ENCODE assay signal across 8 cellular contexts in genomic region chr12:11500222-11500860, GRCh38.
DNase-seq lines count a peak whose midpoint lies in the region; ATAC-seq and TF ChIP-seq lines count a peak whose summit lies in the region.

No MANE protein-coding gene starts in this region.

- DNase-seq in Caki2 (ENCODE audit: low read depth) (peak; percentile 85), HPDE6-E6E7 (ENCODE audit: extremely low spot score) (peak; percentile 54), T-helper 17 cell (peak; percentile 65 to 77 (median 68)), amniotic epithelial cell (ENCODE audit: low read depth) (peak; percentile 57), left cardiac atrium (peak; percentile 86), progenitor cell of endocrine pancreas (ENCODE audit: low spot score, unreplicated experiment) (peak; percentile 100), ureter (ENCODE audit: low spot score) (peak; percentile 84)

- peak; percentile 90 for ATAC-seq in T-helper 17 cell
- peak; percentile 93 to 95 for ATAC-seq in left cardiac atrium
- no peak for ATAC-seq in HG03442 (IDR thresholded peaks at IDR 0.05; ENCODE audit: unreplicated experiment)

- H3K36me3 Mint-ChIP-seq in T-helper 17 cell (ENCODE audit: low read depth) = no peaks in the 10 kb centered on the region
- H3K36me3 Mint-ChIP-seq in progenitor cell of endocrine pancreas (ENCODE audit: insufficient read depth) = no peaks in the 10 kb centered on the region

- intact Hi-C loops in left cardiac atrium (cut with DNase I) = no loop called here

- H3K4me3 Mint-ChIP-seq in T-helper 17 cell (no peak overlapping the region), progenitor cell of endocrine pancreas (ENCODE audit: low read depth) (no peak overlapping the region)

- H3K9me3 Mint-ChIP-seq in progenitor cell of endocrine pancreas (ENCODE audit: low read depth) = no peaks in the 10 kb centered on the region

- H3K9me3 ChIP-seq in T-helper 17 cell (ENCODE audit: control insufficient read depth, low read length, poor library complexity, severe bottlenecking) = no peaks in the 10 kb centered on the region

- peak; percentile 9 for TF ChIP-seq CTCF in progenitor cell of endocrine pancreas (IDR thresholded peaks at IDR 0.05; ENCODE audit: unreplicated experiment)

- H3K27ac Mint-ChIP-seq in T-helper 17 cell = no peak overlapping the region
- H3K27ac Mint-ChIP-seq in progenitor cell of endocrine pancreas = no peak overlapping the region

- H3K27me3 Mint-ChIP-seq in T-helper 17 cell (peaks cover 13% of the 10 kb centered on the region), progenitor cell of endocrine pancreas (peaks cover 81% of the 10 kb centered on the region)

- H3K4me1 Mint-ChIP-seq in T-helper 17 cell = no peaks in the 10 kb centered on the region
- H3K4me1 Mint-ChIP-seq in progenitor cell of endocrine pancreas (ENCODE audit: low read depth) = no peaks in the 10 kb centered on the region

- in situ Hi-C loops in Caki2 (cut with HindIII; ENCODE audit: low pct_unique_long_range_greater_than_20kb, low sequenced_read_pairs) = no loop called here
